In the genomic region with DNA sequence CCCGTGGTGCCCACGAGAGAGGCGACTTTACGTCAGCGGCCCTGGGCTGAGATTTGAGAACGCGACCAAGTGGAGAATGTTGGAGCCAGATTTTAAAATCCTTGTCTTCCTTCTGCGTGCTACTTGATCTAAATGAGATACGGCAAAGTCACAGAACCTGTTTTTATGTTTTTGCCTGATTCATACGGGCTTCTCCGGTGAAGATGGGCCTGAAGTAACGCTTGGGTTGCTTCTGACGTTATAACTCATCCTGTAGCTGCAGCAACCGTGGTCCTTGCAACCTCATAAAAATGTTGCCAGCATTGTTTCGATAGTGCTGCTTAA, we compare ENCODE assay signal across 8 cellular contexts. TPM values are rescaled to one million over a fixed set of nuclear protein-coding genes. Genes with fewer than 3 reads are reported as not detected.
DNase-seq lines count a peak whose midpoint lies in the region; ATAC-seq and TF ChIP-seq lines count a peak whose summit lies in the region.

No MANE protein-coding gene starts in this region.

- H3K4me3 Mint-ChIP-seq in T-helper 2 cell treated with Interferon-gamma antibody and Interleukin-4, amounts not matched to agents 5 μg/mL and 100 μg/mL, for 36 hours: peak overlapping the region; percentile 94

- no peaks in the 10 kb centered on the region; the same call in 1 of the 2 replicates for H3K36me3 ChIP-seq in WERI-Rb-1

- no peaks in the 10 kb centered on the region for H3K27me3 Mint-ChIP-seq in T-helper 2 cell treated with Interferon-gamma antibody and Interleukin-4, amounts not matched to agents 5 μg/mL and 100 μg/mL, for 36 hours (ENCODE audit: low read depth)

- peak overlapping the region; percentile 97 for H3K27ac Mint-ChIP-seq in T-helper 2 cell treated with Interferon-gamma antibody and Interleukin-4, amounts not matched to agents 5 μg/mL and 100 μg/mL, for 36 hours

- H3K9me3 ChIP-seq in WERI-Rb-1 (ENCODE audit: severe bottlenecking): no peaks in the 10 kb centered on the region

- no peak for DNase-seq in T-helper 2 cell treated with Interferon-gamma antibody and Interleukin-4, amounts not matched to agents 5 μg/mL and 100 μg/mL, for 36 hours (ENCODE audit: low spot score)
- DNase-seq in T-helper 2 cell: no peak
- no peak for DNase-seq in WERI-Rb-1
- DNase-seq in Right ventricle myocardium superior: no peak
- DNase-seq in sciatic nerve (ENCODE audit: low spot score): no peak
- no peak for DNase-seq in NCI-H187 (lab: John Stamatoyannopoulos, UW)

- no peaks in the 10 kb centered on the region for H3K27me3 ChIP-seq in WERI-Rb-1 (ENCODE audit: insufficient read depth, low read depth, severe bottlenecking)

- peak overlapping the region; percentile 86 for H3K27ac ChIP-seq in WERI-Rb-1

- no peaks in the 10 kb centered on the region for H3K9me3 Mint-ChIP-seq in T-helper 2 cell treated with Interferon-gamma antibody and Interleukin-4, amounts not matched to agents 5 μg/mL and 100 μg/mL, for 36 hours

- H3K4me3 ChIP-seq in WERI-Rb-1 (ENCODE audit: low read depth, low read length): peak overlapping the region; percentile 90

- peaks cover 33% of the 10 kb centered on the region for H3K4me1 Mint-ChIP-seq in T-helper 2 cell treated with Interferon-gamma antibody and Interleukin-4, amounts not matched to agents 5 μg/mL and 100 μg/mL, for 36 hours (ENCODE audit: low read depth)

- H3K36me3 Mint-ChIP-seq in T-helper 2 cell treated with Interferon-gamma antibody and Interleukin-4, amounts not matched to agents 5 μg/mL and 100 μg/mL, for 36 hours (ENCODE audit: low read depth): peaks cover 15% of the 10 kb centered on the region

- peak; percentile 73 for ATAC-seq in Right ventricle myocardium superior (ENCODE audit: poor library complexity)
- ATAC-seq in sciatic nerve: peak; percentile 76
- ATAC-seq in GM21447 (IDR thresholded peaks at IDR 0.05; ENCODE audit: unreplicated experiment): no peak
- no peak for ATAC-seq in GM21576 (IDR thresholded peaks at IDR 0.05; ENCODE audit: unreplicated experiment)

- TF ChIP-seq CTCF in WERI-Rb-1 (IDR thresholded peaks at IDR 0.05; ENCODE audit: low read depth, low read length): no peak

- intact Hi-C loops in Right ventricle myocardium superior (cut with DNase I) (no loop called here), sciatic nerve (cut with DNase I) (no loop called here)

RNA-seq across cellular contexts. Expression of gene SLC35B3, which starts 0.5 kb away (rescaled TPM):
- total RNA-seq in Right ventricle myocardium superior: 6.7 TPM
- total RNA-seq in sciatic nerve: 15.3 TPM

Comparison
In these comparisons a context has a peak if more than half of its experiments do, and no peak if none do; other contexts are left out.
1. ATAC-seq: peak in Right ventricle myocardium superior (single experiment) and sciatic nerve (single experiment); none in GM21447 (single experiment) and GM21576 (single experiment).